ENCODE assay signal across 11 cellular contexts in genomic region chr2:173874899-173875247, GRCh38.
DNase-seq lines count a peak whose midpoint lies in the region; ATAC-seq and TF ChIP-seq lines count a peak whose summit lies in the region.
"Had no signal": no experiment of that assay in that cellular context is flagged by ENCODE, and none has a peak within 500 bp of the region (broad histone marks: within the 10 kb centered on the region; RNA-seq: fewer than 3 reads in every experiment).

No MANE protein-coding gene starts in this region.

- DNase-seq in epithelial cell of proximal tubule (ENCODE audit: low read depth), result peak; percentile 68
- no peak for DNase-seq in D341Med (ENCODE audit: low spot score)
- DNase-seq in foreskin fibroblast, result no peak
- DNase-seq in stimulated activated CD4-positive, alpha-beta T cell treated with anti-CD3 and anti-CD28 coated beads, Interleukin-4, amount 100 ng/mL, for 1 hour, result no peak
- DNase-seq: activated CD4-positive, alpha-beta T cell treated with anti-CD3 and anti-CD28 coated beads for 1 hour; aorta; Calu3 had no signal

- TF ChIP-seq CTCF in epithelial cell of proximal tubule (conservative IDR thresholded peaks at IDR 0.05; ENCODE audit: low read depth, low read length) (no peak), foreskin fibroblast (IDR thresholded peaks at IDR 0.05; ENCODE audit: low read depth, low read length) (no peak)

- peak; percentile 97 for ATAC-seq in GM18498 (IDR thresholded peaks at IDR 0.05; ENCODE audit: unreplicated experiment)
- ATAC-seq in GM21381 (IDR thresholded peaks at IDR 0.05; ENCODE audit: unreplicated experiment), result peak; percentile 91
- ATAC-seq in HG03159 (IDR thresholded peaks at IDR 0.05; ENCODE audit: unreplicated experiment), result peak; percentile 95
- ATAC-seq in HG02973 (IDR thresholded peaks at IDR 0.05; ENCODE audit: unreplicated experiment), result no peak

- H3K4me3 ChIP-seq in epithelial cell of proximal tubule (ENCODE audit: low read depth, low read length), result no peak overlapping the region
- no peak overlapping the region for H3K4me3 ChIP-seq in foreskin fibroblast (ENCODE audit: low read depth in 1 of 2, low read length in 2 of 2)
